27 cellular contexts compared by ENCODE assay signal in the genomic region with DNA sequence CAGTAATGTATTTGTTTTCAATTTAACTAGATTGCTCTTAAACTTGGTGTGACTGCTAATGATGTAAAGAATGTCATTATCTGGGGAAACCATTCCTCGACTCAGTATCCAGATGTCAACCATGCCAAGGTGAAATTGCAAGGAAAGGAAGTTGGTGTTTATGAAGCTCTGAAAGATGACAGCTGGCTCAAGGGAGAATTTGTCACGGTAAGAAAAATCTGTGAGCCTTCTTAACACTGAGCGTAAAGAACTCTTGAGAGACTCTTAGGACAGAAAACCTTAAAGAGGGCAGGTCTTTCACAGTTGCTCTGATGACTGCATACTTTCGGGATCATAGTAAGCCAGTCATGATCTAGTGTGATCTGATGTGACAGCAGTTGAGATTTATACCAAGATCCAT.
"Had no signal": no experiment of that assay in that cellular context is flagged by ENCODE, and none has a peak within 500 bp of the region (broad histone marks: within the 10 kb centered on the region; RNA-seq: fewer than 3 reads in every experiment).

No MANE protein-coding gene starts in this region.

- DNase-seq: activated CD4-positive, alpha-beta T cell treated with anti-CD3 and anti-CD28 coated beads, Interleukin-2, amount 50 U/mL, for 4 hours; activated CD8-positive, alpha-beta T cell treated with anti-CD3 and anti-CD28 coated beads for 36 hours; activated effector memory CD4-positive, alpha-beta T cell treated with anti-CD3 and anti-CD28 coated beads, Interleukin-2, amount 50 U/mL, for 16 hours; activated naive CD4-positive, alpha-beta T cell; activated T-cell treated with anti-CD3 and anti-CD28 coated beads, Interleukin-2, amount 50 U/mL, for 1 hour; activated T-cell treated with anti-CD3 and anti-CD28 coated beads, Interleukin-2, amount 50 U/mL, for 72 hours; amniotic stem cell; aorta; brain microvascular endothelial cell; NCI-H1092 treated with DMSO at 0.1 percent for 48 hours; NCI-H1417; NCI-H146; NCI-H187; NCI-H2029 treated with DMSO at 0.1 percent for 48 hours; NCI-H2107; NCI-H2171; NCI-H510A; NCI-H69; PC-3; Peyer's patch; RPMI8226; SHP77 treated with DMSO at 0.1 percent for 48 hours; T1000 had no signal

- H3K4me3 Mint-ChIP-seq: activated CD4-positive, alpha-beta T cell treated with anti-CD3 and anti-CD28 coated beads, Interleukin-2, amount 10 ng/mL, durations not matched to agents 24 days and 14 days; activated CD8-positive, alpha-beta T cell treated with anti-CD3 and anti-CD28 coated beads for 36 hours; activated T-cell treated with anti-CD3 and anti-CD28 coated beads, Interleukin-2, amount 50 U/mL, for 72 hours; activated T-helper 17 cell treated with anti-CD3 and anti-CD28 coated beads, Interleukin-2, amount 50 U/mL, for 72 hours; central memory CD8-positive, alpha-beta T cell had no signal

- H3K4me1 Mint-ChIP-seq: activated CD4-positive, alpha-beta T cell treated with anti-CD3 and anti-CD28 coated beads, Interleukin-2, amount 10 ng/mL, durations not matched to agents 24 days and 14 days; activated T-helper 17 cell treated with anti-CD3 and anti-CD28 coated beads, Interleukin-2, amount 50 U/mL, for 72 hours had no signal

- H3K27me3 Mint-ChIP-seq: activated CD4-positive, alpha-beta T cell treated with anti-CD3 and anti-CD28 coated beads, Interleukin-2, amount 10 ng/mL, durations not matched to agents 24 days and 14 days; activated CD8-positive, alpha-beta T cell treated with anti-CD3 and anti-CD28 coated beads for 36 hours; activated T-helper 17 cell treated with anti-CD3 and anti-CD28 coated beads, Interleukin-2, amount 50 U/mL, for 72 hours; central memory CD8-positive, alpha-beta T cell had no signal

- H3K9me3 Mint-ChIP-seq: activated CD4-positive, alpha-beta T cell treated with anti-CD3 and anti-CD28 coated beads, Interleukin-2, amount 10 ng/mL, durations not matched to agents 24 days and 14 days; activated CD8-positive, alpha-beta T cell treated with anti-CD3 and anti-CD28 coated beads for 36 hours; activated naive CD4-positive, alpha-beta T cell treated with anti-CD3 and anti-CD28 coated beads, Interleukin-2, amount 50 U/mL, for 72 hours; activated T-cell treated with anti-CD3 and anti-CD28 coated beads, Interleukin-2, amount 50 U/mL, for 72 hours; activated T-helper 17 cell treated with anti-CD3 and anti-CD28 coated beads, Interleukin-2, amount 50 U/mL, for 72 hours; central memory CD8-positive, alpha-beta T cell had no signal

- ATAC-seq: activated CD8-positive, alpha-beta T cell treated with anti-CD3 and anti-CD28 coated beads for 36 hours; activated naive CD4-positive, alpha-beta T cell treated with anti-CD3 and anti-CD28 coated beads, Interleukin-2, amount 50 U/mL, for 72 hours; activated T-cell treated with anti-CD3 and anti-CD28 coated beads, Interleukin-2, amount 50 U/mL, for 72 hours; activated T-helper 17 cell treated with anti-CD3 and anti-CD28 coated beads, Interleukin-2, amount 50 U/mL, for 72 hours; PC-3 had no signal

- H3K27ac Mint-ChIP-seq: activated CD4-positive, alpha-beta T cell treated with anti-CD3 and anti-CD28 coated beads, Interleukin-2, amount 10 ng/mL, durations not matched to agents 24 days and 14 days; activated CD8-positive, alpha-beta T cell treated with anti-CD3 and anti-CD28 coated beads for 36 hours; activated T-cell treated with anti-CD3 and anti-CD28 coated beads, Interleukin-2, amount 50 U/mL, for 72 hours; activated T-helper 17 cell treated with anti-CD3 and anti-CD28 coated beads, Interleukin-2, amount 50 U/mL, for 72 hours had no signal
